In the genomic region with DNA sequence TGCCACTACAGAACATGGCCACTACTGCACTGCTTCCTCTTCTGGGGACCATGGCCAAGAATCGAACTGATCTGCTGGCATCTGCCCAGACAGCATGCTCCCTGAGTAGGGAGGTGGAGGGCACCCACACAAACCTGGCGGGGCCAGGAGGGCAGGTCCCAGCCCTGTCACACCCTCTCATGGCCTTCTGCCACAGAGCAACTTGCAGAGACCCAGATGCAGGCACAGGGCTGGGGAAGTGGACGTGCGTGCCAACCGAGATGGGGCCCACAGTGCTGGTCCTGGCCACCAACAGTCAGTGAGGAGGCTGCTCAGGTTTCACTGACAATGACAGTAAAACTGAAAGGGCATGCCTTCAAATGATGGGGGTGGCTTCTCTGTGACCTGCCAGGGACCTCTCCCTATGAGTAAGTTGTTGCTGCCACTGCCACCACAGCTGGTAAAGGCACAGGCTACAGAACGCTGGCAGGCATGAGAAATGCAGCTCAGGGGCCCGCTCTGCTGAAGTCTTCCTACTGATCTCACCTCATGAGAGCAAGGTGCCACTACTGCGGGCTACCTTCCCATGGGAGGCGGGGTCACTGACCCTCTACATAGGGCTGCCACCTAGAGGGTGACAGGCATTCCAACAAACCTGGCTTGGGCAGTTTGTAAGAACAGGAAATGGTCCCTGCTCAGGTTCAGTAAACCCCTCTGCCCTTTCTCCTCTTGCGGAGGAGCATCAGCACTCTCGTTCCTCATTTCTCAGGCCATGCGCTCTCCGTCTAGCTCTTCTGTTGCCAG, we compare ENCODE assay signal across 8 cellular contexts. TPM values are rescaled to one million over a fixed set of nuclear protein-coding genes. Genes with fewer than 3 reads are reported as not detected.
DNase-seq lines count a peak whose midpoint lies in the region; ATAC-seq and TF ChIP-seq lines count a peak whose summit lies in the region.

No MANE protein-coding gene starts in this region.

- H3K4me2 ChIP-seq in H9 (ENCODE audit: insufficient read depth, insufficient read length, low read length) (no peak overlapping the region), OCI-LY1 (ENCODE audit: low read length) (no peak overlapping the region)

- no peak overlapping the region for H2AK5ac ChIP-seq in H9 (ENCODE audit: insufficient read length, low read length)

- no peak overlapping the region for H3K18ac ChIP-seq in H9 (ENCODE audit: insufficient read length, low read depth, low read length)

- no peak overlapping the region for H2BK12ac ChIP-seq in H9 (ENCODE audit: insufficient read length, low read depth, low read length)

- H3K79me2 ChIP-seq in H9 (ENCODE audit: insufficient read depth, low read length) (no peaks in the 10 kb centered on the region), OCI-LY1 (ENCODE audit: insufficient read depth, low read length) (no peaks in the 10 kb centered on the region)

- H3K27ac ChIP-seq in H9 (ENCODE audit: insufficient read length, low read depth, low read length) (no peak overlapping the region), OCI-LY1 (ENCODE audit: low read depth, low read length, poor library complexity, severe bottlenecking) (peak overlapping the region; percentile 48), gastroesophageal sphincter (peak overlapping the region in 3 of 4 donors; percentile 73 to 85 (median 77))

- no peak overlapping the region for H2BK15ac ChIP-seq in H9 (ENCODE audit: low read depth, low read length)

- H3K27ac Mint-ChIP-seq in H9 = peak overlapping the region in 2 of 3 experiments; percentile 24 to 50; a peak in 2 of 7 replicates
- peak overlapping the region; percentile 57 to 99 for H3K27ac Mint-ChIP-seq in stimulated activated naive CD8-positive, alpha-beta T cell treated with anti-CD3 and anti-CD28 coated beads, Interleukin-15, amount 100 ng/mL, for 72 hours

- H3K4me1 Mint-ChIP-seq in H9 = peaks cover 28 to 29% of the 10 kb centered on the region in 2 experiments
- peaks cover 67% of the 10 kb centered on the region for H3K4me1 Mint-ChIP-seq in stimulated activated naive CD8-positive, alpha-beta T cell treated with anti-CD3 and anti-CD28 coated beads, Interleukin-15, amount 100 ng/mL, for 72 hours

- DNase-seq in H9 = peak; percentile 86
- DNase-seq in stimulated activated naive CD8-positive, alpha-beta T cell treated with anti-CD3 and anti-CD28 coated beads, Interleukin-15, amount 100 ng/mL, for 72 hours = peak; percentile 70 to 86
- no peak for DNase-seq in erythroblast (lab: John Stamatoyannopoulos, UW)
- DNase-seq in NCI-H1417 (lab: John Stamatoyannopoulos, UW) = no peak
- no peak for DNase-seq in NOMO-1 (lab: John Stamatoyannopoulos, UW; ENCODE audit: unreplicated experiment in 2 of 2)

- H3K9me3 Mint-ChIP-seq in H9 = no peaks in the 10 kb centered on the region
- no peaks in the 10 kb centered on the region for H3K9me3 Mint-ChIP-seq in stimulated activated naive CD8-positive, alpha-beta T cell treated with anti-CD3 and anti-CD28 coated beads, Interleukin-15, amount 100 ng/mL, for 72 hours

- H3K14ac ChIP-seq in H9 (ENCODE audit: insufficient read depth, low read length) = no peak overlapping the region

- H3K79me1 ChIP-seq in H9 (ENCODE audit: insufficient read depth, low read depth, low read length, poor library complexity, severe bottlenecking) = no peaks in the 10 kb centered on the region

- no peak overlapping the region for H3K4ac ChIP-seq in H9 (ENCODE audit: low read depth, low read length)

- H3K9ac ChIP-seq in H9 (ENCODE audit: extremely low read depth, insufficient read length, low read length) (no peak overlapping the region), OCI-LY1 (ENCODE audit: low read length) (no peak overlapping the region; the same call in 1 of the 2 replicates)

- H3K4me1 ChIP-seq in H9 (ENCODE audit: insufficient read depth, low read length) = no peaks in the 10 kb centered on the region
- peaks cover 19% of the 10 kb centered on the region for H3K4me1 ChIP-seq in OCI-LY1 (ENCODE audit: insufficient read depth, low read length, severe bottlenecking)
- peaks cover 0 to 82% (median 57%) of the 10 kb centered on the region in 3 donors for H3K4me1 ChIP-seq in gastroesophageal sphincter

- H4K20me1 ChIP-seq in H9 (ENCODE audit: control insufficient read depth, insufficient read depth, insufficient read length) (peaks cover 2% of the 10 kb centered on the region), OCI-LY1 (ENCODE audit: insufficient read depth, low read length) (no peaks in the 10 kb centered on the region)

- no peak overlapping the region for H2AFZ ChIP-seq in H9 (ENCODE audit: low read length)
- H2AFZ ChIP-seq in OCI-LY1 (ENCODE audit: low read length) = no peak overlapping the region

- H3K4me3 ChIP-seq in OCI-LY1 (ENCODE audit: low read depth, low read length, poor library complexity, severe bottlenecking) = no peak overlapping the region
- no peak overlapping the region for H3K4me3 ChIP-seq in gastroesophageal sphincter

- H3K36me3 ChIP-seq in OCI-LY1 (ENCODE audit: insufficient read depth, low read length) = peaks cover 5% of the 10 kb centered on the region; the same call in 1 of the 2 replicates
- peaks cover 0 to 73% of the 10 kb centered on the region in 2 donors for H3K36me3 ChIP-seq in gastroesophageal sphincter

- no peak overlapping the region for H3K56ac ChIP-seq in H9 (ENCODE audit: insufficient read length, low read depth, low read length)

- H2BK5ac ChIP-seq in H9 (ENCODE audit: insufficient read length, low read length) = no peak overlapping the region

- H3K9me3 ChIP-seq in H9 (ENCODE audit: control insufficient read depth, low read depth, low read length) = no peaks in the 10 kb centered on the region
- H3K9me3 ChIP-seq in OCI-LY1 (ENCODE audit: low read length) = no peaks in the 10 kb centered on the region
- H3K9me3 ChIP-seq in gastroesophageal sphincter = no peaks in the 10 kb centered on the region

- no peaks in the 10 kb centered on the region for H3K9me2 ChIP-seq in OCI-LY1 (ENCODE audit: low read depth, low read length)

- no peaks in the 10 kb centered on the region for H3F3A ChIP-seq in OCI-LY1 (ENCODE audit: insufficient read depth, low read length)

- ATAC-seq in GM18858 (IDR thresholded peaks at IDR 0.05; ENCODE audit: unreplicated experiment) = peak; percentile 65
- no peak for ATAC-seq in gastroesophageal sphincter
- peak; percentile 98 for ATAC-seq in stimulated activated naive CD8-positive, alpha-beta T cell treated with anti-CD3 and anti-CD28 coated beads, Interleukin-15, amount 100 ng/mL, for 72 hours

- H3K27me3 Mint-ChIP-seq in H9 (ENCODE audit: low read depth) = no peaks in the 10 kb centered on the region
- H3K27me3 Mint-ChIP-seq in stimulated activated naive CD8-positive, alpha-beta T cell treated with anti-CD3 and anti-CD28 coated beads, Interleukin-15, amount 100 ng/mL, for 72 hours = no peaks in the 10 kb centered on the region

- H3K4me3 Mint-ChIP-seq in H9 = no peak overlapping the region
- peak overlapping the region; percentile 47 to 77 for H3K4me3 Mint-ChIP-seq in stimulated activated naive CD8-positive, alpha-beta T cell treated with anti-CD3 and anti-CD28 coated beads, Interleukin-15, amount 100 ng/mL, for 72 hours

- no peak overlapping the region for H2BK120ac ChIP-seq in H9 (ENCODE audit: low read depth, low read length, poor library complexity, severe bottlenecking)

- no peak overlapping the region for H2BK20ac ChIP-seq in H9 (ENCODE audit: low read depth, low read length, poor library complexity, severe bottlenecking)

- WGBS in H9 (ENCODE audit: extremely low coverage, insufficient read length, low lambda C conversion rate) = no CpG with 5 or more reads among the region's 13 CpGs
- WGBS in gastroesophageal sphincter (ENCODE audit: low coverage in 1 of 2), 2 donors = 90% methylated on average over 3 of the region's 13 CpGs; no CpG with 5 or more reads in 1 of the 2 donors

- H4K91ac ChIP-seq in H9 (ENCODE audit: insufficient read length, low read depth, low read length) = no peak overlapping the region

- H3K23me2 ChIP-seq in H9 (ENCODE audit: insufficient read length, low read depth, low read length, poor library complexity, severe bottlenecking) = no peaks in the 10 kb centered on the region

- no peak overlapping the region for H4K5ac ChIP-seq in H9 (ENCODE audit: insufficient read length, low read depth, low read length)

- TF ChIP-seq CTCF in H9 (conservative IDR thresholded peaks at IDR 0.05) (peak; percentile 51), OCI-LY1 (IDR thresholded peaks at IDR 0.05; ENCODE audit: low read length) (no peak; the same call in 1 of the 2 replicates), gastroesophageal sphincter (IDR thresholded peaks at IDR 0.05) (no peak)

- TF ChIP-seq EP300 in gastroesophageal sphincter (IDR thresholded peaks at IDR 0.05) = no peak

- peaks cover 3 to 31% (median 11%) of the 10 kb centered on the region in 3 experiments; a peak in 6 of 7 replicates for H3K36me3 Mint-ChIP-seq in H9 (ENCODE audit: insufficient read depth in 1 of 3, low read depth in 3 of 3)

- no peak overlapping the region for H4K8ac ChIP-seq in H9 (replicated peaks; ENCODE audit: insufficient read length, low read depth, low read length)

- H3T11ph ChIP-seq in H9 (ENCODE audit: low read length) = no peak overlapping the region

- TF ChIP-seq POLR2A in gastroesophageal sphincter (IDR thresholded peaks at IDR 0.05) = no peak
- TF ChIP-seq POLR2A in erythroblast (IDR thresholded peaks at IDR 0.05; ENCODE audit: low read length) = no peak

- H3K27me3 ChIP-seq in H9 (ENCODE audit: insufficient read depth, low read length) (no peaks in the 10 kb centered on the region), OCI-LY1 (ENCODE audit: insufficient read depth, low read length) (no peaks in the 10 kb centered on the region), gastroesophageal sphincter (no peaks in the 10 kb centered on the region)

- H3K23ac ChIP-seq in H9 (ENCODE audit: insufficient read length, low read depth, low read length) = no peak overlapping the region

RNA-seq across cellular contexts. Expression of gene HIC1, which starts 15.5 kb away (rescaled TPM):
- 1.8 and 2.7 TPM in 2 replicates for total RNA-seq in H9 (2021)
- 10 to 100 TPM; 32.8 to 56.2 (median 41.6) TPM for total RNA-seq in gastroesophageal sphincter

RNA-seq across cellular contexts. Expression of gene OVCA2, which starts 28.6 kb away (rescaled TPM):
- 24.2 and 24.6 TPM in 2 replicates for total RNA-seq in H9 (2021)
- total RNA-seq in gastroesophageal sphincter = 10 to 100 TPM; 19.6 to 40.3 (median 36.5) TPM

RNA-seq across cellular contexts. Expression of gene DPH1, which starts 40.5 kb away (rescaled TPM):
- total RNA-seq in H9 (2021) (27.5 and 31.3 TPM in 2 replicates), gastroesophageal sphincter (10 to 100 TPM; 29.9 to 35.6 (median 34.0) TPM)

RNA-seq across cellular contexts. Expression of gene RTN4RL1, which starts 45.3 kb away (rescaled TPM):
- total RNA-seq in H9 (2021) = 0.18 and 0.22 TPM in 2 replicates
- total RNA-seq in gastroesophageal sphincter = under 1 TPM in 3 of 4 donors, not detected in 1; 0.58 to 0.81 (median 0.72) TPM

Comparison
In these comparisons a context has a peak if more than half of its experiments do, and no peak if none do; other contexts are left out.
1. DNase-seq: peak in H9 (single experiment) and stimulated activated naive CD8-positive, alpha-beta T cell treated with anti-CD3 and anti-CD28 coated beads, Interleukin-15, amount 100 ng/mL, for 72 hours (2 of 2); none in erythroblast (0 of 2), NCI-H1417 (0 of 3) and NOMO-1 (0 of 2).
2. H3K4me3 Mint-ChIP-seq: peak in stimulated activated naive CD8-positive, alpha-beta T cell treated with anti-CD3 and anti-CD28 coated beads, Interleukin-15, amount 100 ng/mL, for 72 hours (2 of 2); none in H9 (0 of 2).